Comparison of ENCODE assay signal across 20 cellular contexts in the genomic region with DNA sequence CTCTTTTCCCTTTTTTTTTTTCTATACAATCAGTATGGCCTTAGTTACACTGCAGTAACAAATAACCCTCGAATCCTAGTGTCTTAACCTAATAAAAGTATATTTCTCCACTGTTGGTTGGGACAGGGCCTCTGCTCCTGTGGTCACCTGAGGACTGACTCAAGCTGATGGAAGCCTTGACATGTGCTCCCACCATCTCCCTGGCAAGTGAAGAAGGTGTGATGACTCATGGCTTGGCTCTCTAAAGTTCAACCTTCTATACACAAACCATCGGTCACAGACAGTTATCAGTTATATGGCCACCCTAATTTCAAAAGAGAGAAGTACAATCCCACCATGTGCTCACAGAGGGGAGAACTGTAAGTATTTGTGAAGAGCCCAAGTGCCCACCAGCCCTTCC.
DNase-seq lines count a peak whose midpoint lies in the region; TF ChIP-seq lines count a peak whose summit lies in the region.
"Had no signal": no experiment of that assay in that cellular context is flagged by ENCODE, and none has a peak within 500 bp of the region (broad histone marks: within the 10 kb centered on the region; RNA-seq: fewer than 3 reads in every experiment).

No MANE protein-coding gene starts in this region.

- no peak overlapping the region for H2BK5ac ChIP-seq in neuronal stem cell (ENCODE audit: low read length)

- no peak overlapping the region for H3K4me3 ChIP-seq in neuronal stem cell (ENCODE audit: low read length in 2 of 2)
- H3K4me3 ChIP-seq in PC-9, result no peak overlapping the region
- H3K4me3 ChIP-seq: Peyer's patch had no signal

- POLR2A ChIA-PET in PC-9 (lab: Charles Lee; ENCODE audit: unreplicated experiment), result no interaction called here

- H3K27me3 ChIP-seq in neuronal stem cell (ENCODE audit: control insufficient read depth in 3 of 3, insufficient read depth in 3 of 3, low read depth in 1 of 3, low read length in 3 of 3) (no peaks in the 10 kb centered on the region), PC-9 (ENCODE audit: insufficient read depth, low read depth) (peaks cover 35% of the 10 kb centered on the region)
- H3K27me3 ChIP-seq: Peyer's patch had no signal

- CTCF ChIA-PET in PC-9 (lab: Charles Lee), result no interaction called here

- H3K4ac ChIP-seq in neuronal stem cell (ENCODE audit: low read length), result no peak overlapping the region

- H3K9me2 ChIP-seq in PC-9 (ENCODE audit: insufficient read depth), result no peaks in the 10 kb centered on the region

- H3K4me1 ChIP-seq in neuronal stem cell (ENCODE audit: control insufficient read depth in 2 of 2, insufficient read depth in 1 of 2, low read depth in 1 of 2, low read length in 2 of 2) (peaks cover 0 to 3% of the 10 kb centered on the region in 2 donors), PC-9 (replicated peaks; ENCODE audit: insufficient read depth) (no peaks in the 10 kb centered on the region)
- H3K4me1 ChIP-seq: Peyer's patch had no signal

- H2AFZ ChIP-seq in neuronal stem cell (ENCODE audit: low read length) (no peak overlapping the region), PC-9 (no peak overlapping the region)

- H3K27ac ChIP-seq in epithelial cell of prostate (no peak overlapping the region), neuronal stem cell (replicated peaks; ENCODE audit: low read length) (no peak overlapping the region), PC-9 (no peak overlapping the region)
- H3K27ac ChIP-seq: Peyer's patch had no signal

- H3K9me3 ChIP-seq in neuronal stem cell (replicated peaks in 1 of 2; ENCODE audit: control insufficient read depth in 2 of 2, insufficient read depth in 1 of 2, low read depth in 1 of 2, low read length in 2 of 2) (no peaks in the 10 kb centered on the region), PC-9 (ENCODE audit: insufficient read depth, low read depth) (no peaks in the 10 kb centered on the region)
- H3K9me3 ChIP-seq: Peyer's patch had no signal

- H2BK15ac ChIP-seq in neuronal stem cell (ENCODE audit: low read length), result no peak overlapping the region

- no peak overlapping the region for H4K8ac ChIP-seq in neuronal stem cell (ENCODE audit: low read depth, low read length)

- H3K4me1 Mint-ChIP-seq in osteocyte (ENCODE audit: unreplicated experiment), result no peaks in the 10 kb centered on the region
- H3K4me1 Mint-ChIP-seq: B cell had no signal

- no peaks in the 10 kb centered on the region for H3K79me2 ChIP-seq in PC-9 (ENCODE audit: low read depth)

- no peak overlapping the region for H3K4me3 Mint-ChIP-seq in osteocyte (ENCODE audit: unreplicated experiment)
- H3K4me3 Mint-ChIP-seq: B cell; CD4-positive, alpha-beta T cell; HFFc6 had no signal

- H3K4me2 ChIP-seq in neuronal stem cell (ENCODE audit: insufficient read depth, low read length, poor library complexity, severe bottlenecking), result no peak overlapping the region
- H3K4me2 ChIP-seq in PC-9, result no peak overlapping the region

- H3K14ac ChIP-seq in neuronal stem cell (ENCODE audit: low read length), result no peak overlapping the region

- TF ChIP-seq CTCF in PC-9 (conservative IDR thresholded peaks at IDR 0.05), result no peak
- TF ChIP-seq CTCF in osteocyte (IDR thresholded peaks at IDR 0.05), result no peak

- no peaks in the 10 kb centered on the region for H3K36me3 ChIP-seq in neuronal stem cell (replicated peaks in 1 of 2; ENCODE audit: control insufficient read depth in 2 of 2, insufficient read depth in 2 of 2, low read length in 2 of 2)
- H3K36me3 ChIP-seq in PC-9 (ENCODE audit: low read depth), result no peaks in the 10 kb centered on the region
- H3K36me3 ChIP-seq: Peyer's patch had no signal

- no peak overlapping the region for H2BK120ac ChIP-seq in neuronal stem cell (ENCODE audit: low read depth, low read length)

- H3K79me1 ChIP-seq in neuronal stem cell (ENCODE audit: low read depth, low read length), result no peaks in the 10 kb centered on the region

- H3K27me3 Mint-ChIP-seq in osteocyte (ENCODE audit: unreplicated experiment), result no peaks in the 10 kb centered on the region

- peaks cover 4% of the 10 kb centered on the region for H3K9me3 Mint-ChIP-seq in osteocyte (ENCODE audit: unreplicated experiment)
- H3K9me3 Mint-ChIP-seq: CD4-positive, alpha-beta T cell had no signal

- H3K23ac ChIP-seq in neuronal stem cell (ENCODE audit: low read depth, low read length, poor library complexity), result no peak overlapping the region

- no peak overlapping the region for H3K18ac ChIP-seq in neuronal stem cell (ENCODE audit: low read length)

- intact Hi-C loops in PC-9 (cut with micrococcal nuclease; ENCODE audit: unreplicated experiment), result no loop called here

- H4K91ac ChIP-seq in neuronal stem cell (ENCODE audit: low read depth, low read length, poor library complexity), result no peak overlapping the region

- no peaks in the 10 kb centered on the region for H4K20me1 ChIP-seq in PC-9 (ENCODE audit: insufficient read depth)

- H3K27ac Mint-ChIP-seq in osteocyte (ENCODE audit: unreplicated experiment), result no peak overlapping the region
- H3K27ac Mint-ChIP-seq: B cell; CD4-positive, alpha-beta T cell; HFFc6 had no signal

- no CpG with 5 or more reads among the region's 2 CpGs for WGBS in neuronal stem cell (ENCODE audit: extremely low coverage in 2 of 2, insufficient read length in 2 of 2, insufficient replicate concordance in 1 of 2), 2 donors

- H3K36me3 Mint-ChIP-seq in osteocyte (ENCODE audit: unreplicated experiment), result no peaks in the 10 kb centered on the region

- H3F3A ChIP-seq in PC-9 (ENCODE audit: insufficient read depth, low read depth), result no peaks in the 10 kb centered on the region

- H2BK12ac ChIP-seq in neuronal stem cell (ENCODE audit: low read length), result no peak overlapping the region

- no peak overlapping the region for H3K9ac ChIP-seq in neuronal stem cell (ENCODE audit: low read depth, low read length, poor library complexity)

- peak; percentile 29 for DNase-seq in HK-2 (ENCODE audit: unreplicated experiment)
- peak; percentile 90 for DNase-seq in RPMI7951 (ENCODE audit: low read depth)
- DNase-seq in epithelial cell of prostate (ENCODE audit: low read depth, low spot score), result peak; percentile 39
- no peak for DNase-seq in stimulated activated CD8-positive, alpha-beta memory T cell treated with anti-CD3 and anti-CD28 coated beads, Interleukin-4, amount 100 ng/mL, for 48 hours
- no peak for DNase-seq in neuronal stem cell (ENCODE audit: low spot score)
- no peak for DNase-seq in PC-9
- DNase-seq in osteocyte (ENCODE audit: extremely low spot score, unreplicated experiment), result no peak
- DNase-seq: CD4-positive, alpha-beta T cell; DMS79 treated with DMSO at 0.1 percent for 48 hours; GF-D8; GOT3; HFFc6; KG1; MM.1S; NCI-H1105; NCI-H1694; NCI-H524; Peyer's patch; SHP77 treated with DMSO at 0.1 percent for 48 hours had no signal

- BruUV-seq in PC-9 (replicated peaks; lab: Mats Ljungman, UMichigan), result no TSS peak

- H2AK5ac ChIP-seq in neuronal stem cell (ENCODE audit: low read depth, low read length), result no peak overlapping the region

Comparison
In these comparisons a context has a peak if more than half of its experiments do, and no peak if none do; other contexts are left out.
1. DNase-seq: peak in HK-2 (single experiment), RPMI7951 (single experiment) and epithelial cell of prostate (single experiment); none in stimulated activated CD8-positive, alpha-beta memory T cell treated with anti-CD3 and anti-CD28 coated beads, Interleukin-4, amount 100 ng/mL, for 48 hours (single experiment), neuronal stem cell (single experiment), PC-9 (0 of 2) and osteocyte (single experiment).